Comparison of ENCODE assay signal across 8 cellular contexts in the genomic region with DNA sequence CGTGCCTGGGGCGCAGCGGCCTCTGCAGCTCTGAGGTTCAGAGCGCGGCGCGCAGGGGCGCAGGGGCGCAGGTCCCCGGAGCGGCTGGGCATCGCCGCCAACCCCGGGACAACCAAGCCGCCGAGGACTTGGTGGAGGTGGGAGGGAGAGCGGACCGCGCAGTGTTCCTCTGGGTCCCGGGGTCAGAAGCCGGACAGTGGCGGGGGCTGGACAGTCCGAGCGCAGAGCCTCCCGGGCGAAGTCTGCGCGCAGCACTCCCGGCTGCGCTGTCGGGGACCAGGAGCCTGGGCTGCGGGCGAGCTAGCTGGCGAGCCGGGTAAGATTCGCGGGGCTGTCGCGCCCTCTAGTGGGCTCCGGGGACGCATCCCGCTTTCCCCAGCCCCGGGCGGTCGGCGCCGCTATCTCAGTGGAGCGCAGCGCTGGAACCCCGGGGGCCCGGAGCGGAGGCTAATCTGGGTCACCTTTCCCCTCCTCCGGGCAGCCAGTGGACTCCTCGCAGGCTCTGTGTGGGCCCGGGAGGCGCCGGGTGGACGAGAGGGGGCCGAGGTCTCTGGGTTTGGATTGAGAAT. TPM values are rescaled to one million over a fixed set of nuclear protein-coding genes. Genes with fewer than 3 reads are reported as not detected.
DNase-seq lines count a peak whose midpoint lies in the region; ATAC-seq and TF ChIP-seq lines count a peak whose summit lies in the region.

No MANE protein-coding gene starts in this region.

- TF ChIP-seq CTCF in GM12874 (IDR thresholded peaks at IDR 0.05; ENCODE audit: insufficient read depth, low read depth, low read length) (peak; percentile 89), vagina (IDR thresholded peaks at IDR 0.05) (peak; percentile 43 to 81 (median 75))

- H3K4me3 ChIP-seq in right cardiac atrium (ENCODE audit: low read length) = peak overlapping the region; percentile 53
- H3K4me3 ChIP-seq in rectal smooth muscle tissue (ENCODE audit: low read length) = peak overlapping the region; percentile 55
- H3K4me3 ChIP-seq in vagina = peak overlapping the region; percentile 56 to 65

- no peak for TF ChIP-seq POLR2A in vagina (IDR thresholded peaks at IDR 0.05)

- H3K9ac ChIP-seq in rectal smooth muscle tissue (ENCODE audit: low read length) = no peak overlapping the region

- H3K36me3 Mint-ChIP-seq in T-helper 2 cell treated with Interferon-gamma antibody and Interleukin-4, amounts not matched to agents 5 μg/mL and 100 μg/mL, for 36 hours (ENCODE audit: low read depth) = no peaks in the 10 kb centered on the region

- H3K9me3 ChIP-seq in right cardiac atrium (ENCODE audit: control insufficient read depth, low read length) (no peaks in the 10 kb centered on the region), vagina (no peaks in the 10 kb centered on the region)

- ATAC-seq in HG02623 (IDR thresholded peaks at IDR 0.05; ENCODE audit: unreplicated experiment) (peak; percentile 91), right cardiac atrium (peak; percentile 87 to 92)

- WGBS in right cardiac atrium = under 1% methylated on average over 59 of the region's 59 CpGs

- no peaks in the 10 kb centered on the region for H3K27me3 ChIP-seq in right cardiac atrium (ENCODE audit: control insufficient read depth, insufficient read depth)
- H3K27me3 ChIP-seq in rectal smooth muscle tissue (ENCODE audit: control insufficient read depth, insufficient read depth, low read length) = peaks cover 26% of the 10 kb centered on the region
- H3K27me3 ChIP-seq in vagina = peaks cover 10% of the 10 kb centered on the region

- H3K27me3 Mint-ChIP-seq in T-helper 2 cell treated with Interferon-gamma antibody and Interleukin-4, amounts not matched to agents 5 μg/mL and 100 μg/mL, for 36 hours (ENCODE audit: low read depth) = peaks cover 67% of the 10 kb centered on the region

- H3K4me1 ChIP-seq in right cardiac atrium (ENCODE audit: control insufficient read depth, insufficient read depth, low read length) = no peaks in the 10 kb centered on the region
- peaks cover 6% of the 10 kb centered on the region for H3K4me1 ChIP-seq in rectal smooth muscle tissue (ENCODE audit: control insufficient read depth, insufficient read depth, low read length)
- peaks cover 53% of the 10 kb centered on the region for H3K4me1 ChIP-seq in vagina

- H3K9me3 Mint-ChIP-seq in T-helper 2 cell treated with Interferon-gamma antibody and Interleukin-4, amounts not matched to agents 5 μg/mL and 100 μg/mL, for 36 hours = no peaks in the 10 kb centered on the region

- DNase-seq in NCI-H1105 (lab: John Stamatoyannopoulos, UW) = peak; percentile 53
- DNase-seq in T-helper 2 cell treated with Interferon-gamma antibody and Interleukin-4, amounts not matched to agents 5 μg/mL and 100 μg/mL, for 36 hours (ENCODE audit: low spot score) = peak; percentile 75
- DNase-seq in anterior cingulate cortex (lab: John Stamatoyannopoulos, UW) = peak in 57 of 58 donors; percentile 5 to 85 (median 63)
- DNase-seq in right cardiac atrium = peak; percentile 89 to 94 (median 94)
- DNase-seq in vagina (ENCODE audit: extremely low spot score in 2 of 2) = peak in 1 of 2 donors; percentile 86

- H3K27ac Mint-ChIP-seq in T-helper 2 cell treated with Interferon-gamma antibody and Interleukin-4, amounts not matched to agents 5 μg/mL and 100 μg/mL, for 36 hours = no peak overlapping the region

- intact Hi-C loops in right cardiac atrium (cut with DNase I) (loop anchor here in 2 of 4 donors (5.0 to 10.0 kb wide), 8 partner anchors 306 to 1998 kb away; no protein-coding TSS in a partner anchor), vagina (cut with DNase I) (loop anchor here (2.0 to 10.0 kb wide), 3 partner anchors 168 to 1036 kb away; a partner anchor contains a TSS)

- peaks cover 10% of the 10 kb centered on the region for H3K4me1 Mint-ChIP-seq in T-helper 2 cell treated with Interferon-gamma antibody and Interleukin-4, amounts not matched to agents 5 μg/mL and 100 μg/mL, for 36 hours (ENCODE audit: low read depth)

- peak overlapping the region; percentile 70 for H3K4me3 Mint-ChIP-seq in T-helper 2 cell treated with Interferon-gamma antibody and Interleukin-4, amounts not matched to agents 5 μg/mL and 100 μg/mL, for 36 hours

- H3K36me3 ChIP-seq in rectal smooth muscle tissue (ENCODE audit: control insufficient read depth, insufficient read depth, low read length) (peaks cover 2% of the 10 kb centered on the region), vagina (no peaks in the 10 kb centered on the region)

- peak overlapping the region; percentile 11 for H3K27ac ChIP-seq in right cardiac atrium (ENCODE audit: low read length)
- H3K27ac ChIP-seq in rectal smooth muscle tissue (ENCODE audit: low read depth, low read length) = no peak overlapping the region
- peak overlapping the region; percentile 87 for H3K27ac ChIP-seq in vagina

RNA-seq across cellular contexts. Expression of a gene that starts 4.1 kb away (rescaled TPM):
- total RNA-seq in right cardiac atrium (10 to 100 TPM; 43.7 to 76.7 (median 73.6) TPM), vagina (141 TPM)
- polyA plus RNA-seq in right cardiac atrium = 15.1 TPM
